ENCODE assay signal across 13 cellular contexts in the genomic region with DNA sequence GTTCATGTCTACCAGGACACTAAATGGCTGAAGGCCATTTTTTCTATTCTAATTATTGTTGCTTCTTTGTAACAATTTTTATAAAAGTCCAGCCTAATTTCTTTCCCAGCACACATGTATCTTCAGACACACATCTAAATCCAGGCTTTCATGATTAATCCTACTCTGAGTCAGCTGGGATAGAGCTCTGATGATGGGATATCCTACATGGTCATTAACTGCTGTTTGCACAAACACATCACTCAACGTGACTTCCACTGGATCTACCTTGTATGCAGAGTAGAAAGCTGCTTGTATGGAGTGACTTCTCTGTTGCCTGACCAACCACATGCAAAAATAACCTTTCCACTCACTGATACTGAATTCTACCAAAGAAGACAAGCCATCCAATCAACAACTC.
DNase-seq lines count a peak whose midpoint lies in the region; ATAC-seq, FAIRE-seq and TF ChIP-seq lines count a peak whose summit lies in the region.
"Had no signal": no experiment of that assay in that cellular context is flagged by ENCODE, and none has a peak within 500 bp of the region (broad histone marks: within the 10 kb centered on the region; RNA-seq: fewer than 3 reads in every experiment).

No MANE protein-coding gene starts in this region.

- no peak for TF ChIP-seq RAD21 in IMR-90 (IDR thresholded peaks at IDR 0.05; ENCODE audit: low read length)

- H3K4me1 Mint-ChIP-seq in Caco-2 (ENCODE audit: low read depth, unreplicated experiment), result peaks cover 24% of the 10 kb centered on the region
- H3K4me1 Mint-ChIP-seq in naive thymus-derived CD4-positive, alpha-beta T cell, result no peaks in the 10 kb centered on the region
- H3K4me1 Mint-ChIP-seq: WTC11 had no signal

- H3K9me3 ChIP-seq in Caco-2 (no peaks in the 10 kb centered on the region), IMR-90 (ENCODE audit: control insufficient read depth, insufficient read depth, low read length) (no peaks in the 10 kb centered on the region), MM.1S (replicated peaks; ENCODE audit: insufficient read depth, low read length) (no peaks in the 10 kb centered on the region)
- no peaks in the 10 kb centered on the region for H3K9me3 ChIP-seq in naive thymus-derived CD4-positive, alpha-beta T cell (ENCODE audit: control insufficient read depth in 2 of 3, low read length in 3 of 3)
- H3K9me3 ChIP-seq: ovary had no signal

- no peak for FAIRE-seq in H54 (lab: Jason Lieb, UNC)

- peak overlapping the region; percentile 63; the same call in 1 of the 2 replicates for H2BK20ac ChIP-seq in IMR-90 (ENCODE audit: low read depth, low read length)

- peak overlapping the region; percentile 63 for H2BK5ac ChIP-seq in IMR-90 (ENCODE audit: low read depth, low read length, poor library complexity, severe bottlenecking)

- H2BK120ac ChIP-seq in IMR-90 (ENCODE audit: low read depth, low read length), result peak overlapping the region; percentile 55; the same call in 1 of the 2 replicates

- peaks cover 23% of the 10 kb centered on the region for H3K4me1 ChIP-seq in Caco-2
- H3K4me1 ChIP-seq in IMR-90 (ENCODE audit: control insufficient read depth, insufficient read depth, low read length), result peaks cover 10% of the 10 kb centered on the region
- 0 out of 2 replicates have a peak, but pooled peaks cover 4% of the 10 kb centered on the region for H3K4me1 ChIP-seq in MM.1S (ENCODE audit: low read length)
- H3K4me1 ChIP-seq in naive thymus-derived CD4-positive, alpha-beta T cell (ENCODE audit: control insufficient read depth in 2 of 2, insufficient read depth in 2 of 2, low read length in 2 of 2), result no peaks in the 10 kb centered on the region

- no peak overlapping the region for H4K5ac ChIP-seq in IMR-90 (ENCODE audit: low read depth, low read length)

- intact Hi-C loops in Caco-2 (cut with micrococcal nuclease; ENCODE audit: unreplicated experiment) (loop anchor here (2.0 kb wide), 2 partner anchors 35 to 59 kb away; no protein-coding TSS in a partner anchor), IMR-90 (cut with micrococcal nuclease) (no loop called here)
- intact Hi-C loops in naive thymus-derived CD4-positive, alpha-beta T cell (cut with micrococcal nuclease), result no loop called here

- CTCF ChIA-PET in Caco-2 (lab: Charles Lee) (interaction anchor here (0.6 kb wide), 1 partner anchor 21 kb away, joined by 4 read pairs; no protein-coding TSS in a partner anchor), IMR-90 (lab: Yijun Ruan, JAX) (no interaction called here)
- CTCF ChIA-PET in naive thymus-derived CD4-positive, alpha-beta T cell (lab: Charles Lee), result no interaction called here

- H3K27ac ChIP-seq in IMR-90 (ENCODE audit: insufficient read depth, low read length), result peak overlapping the region; percentile 20; the same call in 1 of the 2 replicates
- H3K27ac ChIP-seq in MM.1S (ENCODE audit: low read length), result no peak overlapping the region
- H3K27ac ChIP-seq in naive thymus-derived CD4-positive, alpha-beta T cell (ENCODE audit: low read depth, low read length), result no peak overlapping the region
- H3K27ac ChIP-seq: ovary had no signal

- H3K79me2 ChIP-seq in MM.1S (ENCODE audit: low read length), result no peaks in the 10 kb centered on the region

- H3K9me2 ChIP-seq in MM.1S (replicated peaks; ENCODE audit: insufficient read depth, low read length), result no peaks in the 10 kb centered on the region

- no peaks in the 10 kb centered on the region for H3F3A ChIP-seq in MM.1S (ENCODE audit: insufficient read depth, low read length)

- H3K18ac ChIP-seq in IMR-90 (ENCODE audit: low read depth, low read length), result peak overlapping the region; percentile 38; the same call in 1 of the 2 replicates

- POLR2A ChIA-PET in Caco-2 (lab: Charles Lee), result no interaction called here
- POLR2A ChIA-PET in IMR-90 (lab: Charles Lee; ENCODE audit: unreplicated experiment), result no interaction called here
- POLR2A ChIA-PET in naive thymus-derived CD4-positive, alpha-beta T cell (lab: Charles Lee), result interaction anchor here (0.7 kb wide), 1 partner anchor 387 kb away, joined by 3 read pairs; no protein-coding TSS in a partner anchor

- no peaks in the 10 kb centered on the region for H3K27me3 ChIP-seq in Caco-2 (replicated peaks; ENCODE audit: control insufficient read depth, insufficient read depth, low read length)
- H3K27me3 ChIP-seq in IMR-90 (ENCODE audit: control insufficient read depth, insufficient read depth, low read length), result no peaks in the 10 kb centered on the region
- H3K27me3 ChIP-seq in MM.1S (replicated peaks; ENCODE audit: insufficient read depth, low read length), result no peaks in the 10 kb centered on the region
- H3K27me3 ChIP-seq in naive thymus-derived CD4-positive, alpha-beta T cell (ENCODE audit: control insufficient read depth in 2 of 2, insufficient read depth in 2 of 2, low read length in 2 of 2), result no peaks in the 10 kb centered on the region
- H3K27me3 ChIP-seq: ovary had no signal

- no peaks in the 10 kb centered on the region for H3K36me3 Mint-ChIP-seq in Caco-2 (ENCODE audit: insufficient read depth, unreplicated experiment)
- H3K36me3 Mint-ChIP-seq in naive thymus-derived CD4-positive, alpha-beta T cell, result no peaks in the 10 kb centered on the region
- H3K36me3 Mint-ChIP-seq: WTC11 had no signal

- no peaks in the 10 kb centered on the region; the same call in 1 of the 2 replicates for H3K36me3 ChIP-seq in Caco-2 (ENCODE audit: control insufficient read depth, insufficient read depth, low read length)
- no peaks in the 10 kb centered on the region for H3K36me3 ChIP-seq in IMR-90 (ENCODE audit: control insufficient read depth, insufficient read depth, low read length)
- no peaks in the 10 kb centered on the region for H3K36me3 ChIP-seq in MM.1S (replicated peaks; ENCODE audit: insufficient read depth, low read length)
- H3K36me3 ChIP-seq in naive thymus-derived CD4-positive, alpha-beta T cell (ENCODE audit: control insufficient read depth in 2 of 3, insufficient read depth in 3 of 3, low read length in 3 of 3), result no peaks in the 10 kb centered on the region
- H3K36me3 ChIP-seq: ovary had no signal

- H3K4me2 ChIP-seq in IMR-90 (ENCODE audit: low read depth, low read length) (no peak overlapping the region), MM.1S (ENCODE audit: low read depth, low read length) (no peak overlapping the region)

- H2AFZ ChIP-seq in IMR-90 (replicated peaks; ENCODE audit: low read length, poor library complexity), result peak overlapping the region; percentile 40
- H2AFZ ChIP-seq in MM.1S (ENCODE audit: low read length), result no peak overlapping the region

- in situ Hi-C loops in IMR-90 (cut with MboI; ENCODE audit: low sequenced_read_pairs), result no loop called here

- peak overlapping the region; percentile 48 for H3K4ac ChIP-seq in IMR-90 (ENCODE audit: low read depth, low read length)

- ATAC-seq in IMR-90 (ENCODE audit: low read depth), result peak; percentile 37; the same call in 1 of the 2 replicates
- ATAC-seq in naive thymus-derived CD4-positive, alpha-beta T cell, result no peak
- ATAC-seq: WTC11 had no signal

- peak overlapping the region; percentile 58; the same call in 1 of the 3 replicates for H2BK15ac ChIP-seq in IMR-90 (ENCODE audit: low read depth, low read length)

- H4K20me1 ChIP-seq in IMR-90 (ENCODE audit: insufficient read depth, low read length), result no peaks in the 10 kb centered on the region
- no peaks in the 10 kb centered on the region for H4K20me1 ChIP-seq in MM.1S (ENCODE audit: insufficient read depth, low read length)

- H3K27me3 Mint-ChIP-seq in Caco-2 (ENCODE audit: insufficient read depth, unreplicated experiment), result no peaks in the 10 kb centered on the region
- peaks cover 1 to 23% (median 8%) of the 10 kb centered on the region in 5 donors for H3K27me3 Mint-ChIP-seq in naive thymus-derived CD4-positive, alpha-beta T cell

- dilution Hi-C loops in IMR-90 (cut with HindIII; ENCODE audit: low sequenced_read_pairs, unreplicated experiment), result no loop called here

- H3K4me3 ChIP-seq in Caco-2 (ENCODE audit: low read depth, low read length) (no peak overlapping the region), IMR-90 (ENCODE audit: insufficient read depth, low read depth, low read length) (no peak overlapping the region), MM.1S (ENCODE audit: low read length) (no peak overlapping the region)
- H3K4me3 ChIP-seq in naive thymus-derived CD4-positive, alpha-beta T cell (ENCODE audit: low read length), result no peak overlapping the region
- H3K4me3 ChIP-seq: ovary had no signal

- H3K4me3 Mint-ChIP-seq in Caco-2 (ENCODE audit: unreplicated experiment), result peak overlapping the region; percentile 6
- H3K4me3 Mint-ChIP-seq in naive thymus-derived CD4-positive, alpha-beta T cell, result no peak overlapping the region
- H3K4me3 Mint-ChIP-seq: WTC11 had no signal

- H4K8ac ChIP-seq in IMR-90 (ENCODE audit: low read depth in 2 of 2, low read length in 2 of 2), result peak overlapping the region in 1 of 2 experiments; percentile 22; a peak in 1 of 4 replicates

- H3K14ac ChIP-seq in IMR-90 (replicated peaks; ENCODE audit: low read depth, low read length), result peak overlapping the region; percentile 53

- no CpG with 5 or more reads among the region's 1 CpG for WGBS in IMR-90 (ENCODE audit: extremely low coverage in 2 of 2, insufficient read length in 1 of 2), 2 experiments

- TF ChIP-seq CTCF in Caco-2 (IDR thresholded peaks at IDR 0.05; ENCODE audit: insufficient read depth in 1 of 2, low read depth in 1 of 2, low read length in 1 of 2, severe bottlenecking in 1 of 2, unreplicated experiment in 1 of 2) (no peak), IMR-90 (conservative IDR thresholded peaks at IDR 0.05; ENCODE audit: low read depth, low read length) (no peak), MM.1S (IDR thresholded peaks at IDR 0.05; ENCODE audit: low read length) (no peak)

- TF ChIP-seq POLR2A in IMR-90 (IDR thresholded peaks at IDR 0.05; ENCODE audit: low read depth, low read length) (no peak), H54 (IDR thresholded peaks at IDR 0.05; ENCODE audit: low read depth, low read length) (no peak)

- H3K79me1 ChIP-seq in IMR-90 (ENCODE audit: low read depth in 1 of 2, low read length in 2 of 2), result no peaks in the 10 kb centered on the region

- H3K27ac Mint-ChIP-seq in Caco-2 (ENCODE audit: unreplicated experiment), result peak overlapping the region; percentile 67
- no peak overlapping the region for H3K27ac Mint-ChIP-seq in naive thymus-derived CD4-positive, alpha-beta T cell
- H3K27ac Mint-ChIP-seq: WTC11 had no signal

- peaks cover 22% of the 10 kb centered on the region for H3K9me3 Mint-ChIP-seq in Caco-2 (ENCODE audit: unreplicated experiment)
- H3K9me3 Mint-ChIP-seq in naive thymus-derived CD4-positive, alpha-beta T cell, result peaks cover 0 to 8% (median 1%) of the 10 kb centered on the region in 11 donors

- BruUV-seq in Caco-2 (replicated peaks; lab: Mats Ljungman, UMichigan), result no TSS peak
- BruUV-seq in IMR-90 (replicated peaks; lab: Mats Ljungman, UMichigan), result no TSS peak

- H2AK5ac ChIP-seq in IMR-90 (ENCODE audit: low read depth, low read length), result peak overlapping the region; percentile 70; the same call in 1 of the 2 replicates

- H3K56ac ChIP-seq in IMR-90 (ENCODE audit: extremely low read depth, insufficient read depth, low read length), result 0 out of 2 replicates have a peak overlapping the region, but pooled peaks have one; percentile 0

- DNase-seq in Caco-2 (no peak), IMR-90 (peak; percentile 54), SHP77 treated with DMSO at 0.1 percent for 48 hours (lab: John Stamatoyannopoulos, UW) (peak; percentile 8), kidney tubule cell (ENCODE audit: low spot score) (peak; percentile 84), MM.1S (no peak), H54 (ENCODE audit: insufficient read length, low spot score) (no peak)
- no peak for DNase-seq in naive thymus-derived CD4-positive, alpha-beta T cell
- no peak for DNase-seq in stimulated activated naive CD4-positive, alpha-beta T cell (lab: John Stamatoyannopoulos, UW)
- DNase-seq: activated gamma-delta T cell; NCI-H2171 treated with DMSO at 0.1 percent for 48 hours; ovary; stimulated activated CD4-positive, alpha-beta T cell treated with anti-CD3 and anti-CD28 coated beads, Interleukin-12 subunit alpha, Interleukin-12 subunit beta, amount 100 ng/mL, for 4 hours had no signal

- no peak overlapping the region for H2AK9ac ChIP-seq in IMR-90 (replicated peaks; ENCODE audit: low read depth, low read length, poor library complexity)

- peaks cover 5% of the 10 kb centered on the region; the same call in 1 of the 2 replicates for H3K9me1 ChIP-seq in IMR-90 (ENCODE audit: insufficient read depth, low read length)

- no peak overlapping the region for H3K23ac ChIP-seq in IMR-90 (ENCODE audit: low read depth, low read length)

- peak overlapping the region; percentile 58 for H4K91ac ChIP-seq in IMR-90 (ENCODE audit: insufficient read depth, low read depth, low read length)

- H3K9ac ChIP-seq in IMR-90 (ENCODE audit: low read depth, low read length), result no peak overlapping the region
- no peak overlapping the region for H3K9ac ChIP-seq in MM.1S (ENCODE audit: low read length)

Comparison
In these comparisons a context has a peak if more than half of its experiments do, and no peak if none do; other contexts are left out.
1. DNase-seq: peak in IMR-90 (single experiment), SHP77 treated with DMSO at 0.1 percent for 48 hours (single experiment) and kidney tubule cell (single experiment); none in Caco-2 (0 of 2), MM.1S (single experiment), naive thymus-derived CD4-positive, alpha-beta T cell (0 of 9), H54 (single experiment) and stimulated activated naive CD4-positive, alpha-beta T cell (0 of 6).